9 cellular contexts compared by ENCODE assay signal in the genomic region with DNA sequence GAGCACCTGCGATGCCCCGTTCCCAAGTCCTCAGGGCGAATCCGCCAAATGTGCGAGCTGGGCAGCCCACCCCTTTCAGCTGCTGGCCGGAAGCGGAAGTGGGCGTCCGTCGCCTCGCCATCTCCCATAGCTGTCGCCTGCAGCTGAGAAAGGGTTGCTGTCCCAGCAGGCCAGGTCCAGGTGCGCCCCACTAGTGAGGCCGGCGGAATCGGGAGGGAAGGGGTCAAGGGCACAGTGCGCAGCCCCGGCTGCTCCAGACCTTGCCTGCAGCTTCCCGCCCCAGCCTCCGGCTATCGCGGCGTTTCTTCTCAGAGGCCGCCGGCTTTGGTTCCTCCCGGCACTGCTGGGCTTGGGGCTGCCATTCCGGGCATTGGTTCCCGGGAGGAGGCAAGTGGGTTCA. TPM values are rescaled to one million over a fixed set of nuclear protein-coding genes. Genes with fewer than 3 reads are reported as not detected.
DNase-seq lines count a peak whose midpoint lies in the region; ATAC-seq, FAIRE-seq and TF ChIP-seq lines count a peak whose summit lies in the region.
"Had no signal": no experiment of that assay in that cellular context is flagged by ENCODE, and none has a peak within 500 bp of the region (broad histone marks: within the 10 kb centered on the region; RNA-seq: fewer than 3 reads in every experiment).

A gene (plus strand): TSS at position 109 of the 400 bp plus-strand sequence. CDS start 15,299 bp downstream, outside the sequence.

- no peaks in the 10 kb centered on the region for H3K27me3 ChIP-seq in AG04450 (ENCODE audit: control insufficient read depth, insufficient read depth, low read length)
- H3K27me3 ChIP-seq in MG63 = no peaks in the 10 kb centered on the region
- H3K27me3 ChIP-seq in GM12878 (replicated peaks in 1 of 2; ENCODE audit: control insufficient read depth in 2 of 2, insufficient read depth in 2 of 2, low read length in 1 of 2) = no peaks in the 10 kb centered on the region

- TF ChIP-seq RAD21 in GM12878 (IDR thresholded peaks at IDR 0.05; ENCODE audit: insufficient read depth, low read depth, low read length) = no peak

- SMC1A ChIA-PET in GM12878 (lab: Charles Lee; ENCODE audit: uncharacterized antibody, unreplicated experiment) = no interaction called here

- no peak within 1 kb of the TSS for H2AFZ ChIP-seq in GM12878 (ENCODE audit: control insufficient read depth, low read depth, low read length)

- no peaks in the 10 kb centered on the region for H4K20me1 ChIP-seq in GM12878 (ENCODE audit: control insufficient read depth, insufficient read depth)

- H3K9ac ChIP-seq in GM12878 (ENCODE audit: control insufficient read depth, insufficient read depth, low read length) = no peak within 1 kb of the TSS

- no peaks in the 10 kb centered on the region for H3K4me1 Mint-ChIP-seq in mesothelial cell of epicardium
- no peaks in the 10 kb centered on the region for H3K4me1 Mint-ChIP-seq in nephron progenitor cell

- WGBS in GM12878 (ENCODE audit: insufficient coverage, insufficient replicate concordance, low lambda C conversion rate, missing lambda C conversion rate) = 55% methylated on average over 28 of the region's 28 CpGs

- H3K4me2 ChIP-seq in GM12878 (ENCODE audit: control insufficient read depth, insufficient read depth) = no peak within 1 kb of the TSS

- H3K9me3 Mint-ChIP-seq in mesothelial cell of epicardium = peaks cover 66% of the 10 kb centered on the region
- H3K9me3 Mint-ChIP-seq in nephron progenitor cell = peaks cover 98% of the 10 kb centered on the region

- H3K36me3 ChIP-seq in MG63 (no peaks in the 10 kb centered on the region), GM12878 (ENCODE audit: control insufficient read depth in 2 of 2, insufficient read depth in 2 of 2, low read length in 1 of 2) (no peaks in the 10 kb centered on the region)

- DNase-seq in AG04450 (ENCODE audit: low read depth, low spot score) (no peak), MG63 (peak; percentile 20), GM12878 (ENCODE audit: low read depth, low spot score) (no peak), mesothelial cell of epicardium (ENCODE audit: low spot score in 2 of 2, unreplicated experiment in 2 of 2) (no peak), 8988T (no peak), G401 (ENCODE audit: low spot score) (no peak), NCI-H187 (lab: John Stamatoyannopoulos, UW) (no peak), nephron progenitor cell (no peak)
- DNase-seq: DMS79 treated with DMSO at 0.1 percent for 48 hours had no signal

- ATAC-seq in GM12878 = no peak

- intact Hi-C loops in GM12878 (cut with micrococcal nuclease; ENCODE audit: unreplicated experiment) = no loop called here

- no peak for TF ChIP-seq POLR2A in GM12878 (IDR thresholded peaks at IDR 0.05; ENCODE audit: low read depth, low read length)

- POLR2A ChIA-PET in AG04450 (lab: Yijun Ruan, JAX) = no interaction called here
- POLR2A ChIA-PET in GM12878 (lab: Charles Lee) = no interaction called here

- no peaks in the 10 kb centered on the region for H3K4me1 ChIP-seq in GM12878 (ENCODE audit: control insufficient read depth, insufficient read depth, low read length)

- in situ Hi-C loops in GM12878 (cut with MboI) = no loop called here
- in situ Hi-C loops in G401 (cut with HindIII; ENCODE audit: low sequenced_read_pairs) = no loop called here

- no peak for TF ChIP-seq CTCF in AG04450 (IDR thresholded peaks at IDR 0.05; ENCODE audit: low read depth, low read length)
- no peak for TF ChIP-seq CTCF in GM12878 (IDR thresholded peaks at IDR 0.05 in 2 of 3, conservative IDR thresholded peaks at IDR 0.05 in 1 of 3; ENCODE audit: control insufficient read depth in 2 of 3, extremely low read depth in 1 of 3, insufficient read depth in 1 of 3, low read depth in 3 of 3, low read length in 3 of 3)
- no peak for TF ChIP-seq CTCF in mesothelial cell of epicardium (IDR thresholded peaks at IDR 0.05; ENCODE audit: unreplicated experiment)
- TF ChIP-seq CTCF in nephron progenitor cell (IDR thresholded peaks at IDR 0.05) = no peak

- CTCF ChIA-PET in AG04450 (lab: Charles Lee) (interaction anchor here (0.5 kb wide), 1 partner anchor 223 kb away, joined by 5 read pairs; no protein-coding TSS in a partner anchor), GM12878 (lab: Yijun Ruan, JAX) (no interaction called here)

- H3K4me3 ChIP-seq in AG04450 (ENCODE audit: low read depth, low read length) (peak within 1 kb of the TSS; percentile 62), MG63 (peak within 1 kb of the TSS; percentile 35), GM12878 (no peak within 1 kb of the TSS)

- H3K4me3 Mint-ChIP-seq in mesothelial cell of epicardium (no peak within 1 kb of the TSS), nephron progenitor cell (no peak within 1 kb of the TSS)

- peaks cover 46% of the 10 kb centered on the region for H3K9me3 ChIP-seq in AG04450 (ENCODE audit: control insufficient read depth, insufficient read depth, low read length)
- H3K9me3 ChIP-seq in MG63 = peaks cover 24% of the 10 kb centered on the region
- H3K9me3 ChIP-seq in GM12878 (replicated peaks; ENCODE audit: control insufficient read depth, insufficient read depth, low read length) = peaks cover 2% of the 10 kb centered on the region; the same call in 1 of the 3 replicates

- H3K27me3 Mint-ChIP-seq in mesothelial cell of epicardium (ENCODE audit: low read depth) = no peaks in the 10 kb centered on the region
- peaks cover 9% of the 10 kb centered on the region for H3K27me3 Mint-ChIP-seq in nephron progenitor cell (ENCODE audit: low read depth, poor library complexity)

- no peak for TF ChIP-seq EP300 in GM12878 (IDR thresholded peaks at IDR 0.05; ENCODE audit: borderline replicate concordance in 1 of 2, control insufficient read depth in 1 of 2, low read depth in 2 of 2, low read length in 2 of 2)

- RAD21 ChIA-PET in GM12878 (lab: Charles Lee; ENCODE audit: unreplicated experiment) = no interaction called here

- peaks cover 73% of the 10 kb centered on the region for H3K36me3 Mint-ChIP-seq in mesothelial cell of epicardium
- peaks cover 97% of the 10 kb centered on the region for H3K36me3 Mint-ChIP-seq in nephron progenitor cell (ENCODE audit: low read depth)

- H3K27ac ChIP-seq in AG04450 (ENCODE audit: low read depth, low read length) (no peak within 1 kb of the TSS), GM12878 (ENCODE audit: control insufficient read depth, insufficient read depth) (no peak within 1 kb of the TSS)

- BruUV-seq in GM12878 (replicated peaks; lab: Mats Ljungman, UMichigan) = no TSS peak

- no peak for FAIRE-seq in GM12878 (lab: Jason Lieb, UNC)

- H3K27ac Mint-ChIP-seq in mesothelial cell of epicardium (no peak within 1 kb of the TSS), nephron progenitor cell (no peak within 1 kb of the TSS)

- H3K79me2 ChIP-seq in GM12878 (ENCODE audit: control insufficient read depth, insufficient read depth, low read length) = no peaks in the 10 kb centered on the region

TF ChIP-seq in GM12878, 131 proteins besides CTCF, POLR2A, EP300 and RAD21 (continues in another document):
- no peak for TF ChIP-seq ATF7 (IDR thresholded peaks at IDR 0.05; ENCODE audit: low read depth)
- TF ChIP-seq GATAD2B (conservative IDR thresholded peaks at IDR 0.05; ENCODE audit: low read depth) = 0 out of 2 replicates have a peak, but pooled peaks have one; percentile 22
- no peak for TF ChIP-seq HCFC1 (IDR thresholded peaks at IDR 0.05; ENCODE audit: low read length)
- no peak for TF ChIP-seq BCL11A (IDR thresholded peaks at IDR 0.05; ENCODE audit: low read depth, low read length)
- no peak for TF ChIP-seq NFYA (IDR thresholded peaks at IDR 0.05; ENCODE audit: borderline replicate concordance, low read depth, low read length)
- TF ChIP-seq MTA2 (IDR thresholded peaks at IDR 0.05; ENCODE audit: low read depth) = no peak
- TF ChIP-seq ESRRA (IDR thresholded peaks at IDR 0.05; ENCODE audit: low read length) = no peak
- TF ChIP-seq KAT2A (conservative IDR thresholded peaks at IDR 0.05; ENCODE audit: control insufficient read depth, low read depth, low read length) = no peak
- TF ChIP-seq RCOR1 (conservative IDR thresholded peaks at IDR 0.05; ENCODE audit: low read depth, low read length) = no peak
- no peak for TF ChIP-seq PAX8 (IDR thresholded peaks at IDR 0.05)
- no peak for TF ChIP-seq POLR2AphosphoS2 (IDR thresholded peaks at IDR 0.05; ENCODE audit: low read depth, low read length)

RNA-seq across cellular contexts. Expression of the gene that starts here (rescaled TPM):
- polyA plus RNA-seq in AG04450 (2011; rRNA removed) = 2.3 and 3.3 TPM in 2 replicates
- polyA minus RNA-seq in AG04450 (2011; rRNA and poly(A)+ RNA removed) = 1.1 and 1.2 TPM in 2 replicates
- total RNA-seq in MG63 (2014; rRNA removed; shearing (Covaris generic); ENCODE audit: low replicate concordance) = 2.2 and 4.4 TPM in 2 replicates
- total RNA-seq in GM12878 (2013; cell fraction: nucleolus; rRNA removed) = 3.2 and 3.4 TPM in 2 replicates
- total RNA-seq in GM12878 (2014; rRNA removed) = 0.17 and 0.33 TPM in 2 replicates
- 0.37 TPM in 1 of 2 replicates, not detected in the other for total RNA-seq in GM12878 (2014; rRNA removed; fragmentation: Illumina TruSeq; extraction: Trizol)
- 0.21 and 0.23 TPM in 2 replicates for total RNA-seq in GM12878 (2021)
- 0.60 TPM for polyA plus RNA-seq in GM12878 (2011; ENCODE audit: low read depth)
- 0.98 and 1.1 TPM in 2 replicates for polyA plus RNA-seq in GM12878 (2011; rRNA removed)
- polyA plus RNA-seq in GM12878 (2011; cell fraction: cytosol; rRNA removed) = 0.17 and 0.43 TPM in 2 replicates
- 1.2 and 1.9 TPM in 2 replicates for polyA plus RNA-seq in GM12878 (2011; cell fraction: nucleus; rRNA removed)
- 0.54 and 1.4 TPM in 2 replicates for polyA plus RNA-seq in GM12878 (2012)
- 0.33 and 0.51 TPM in 2 replicates for polyA plus RNA-seq in GM12878 (2014; fragmentation: Illumina TruSeq; extraction: Trizol)
- polyA plus RNA-seq in GM12878 (2014; fragmentation: Nextera tagmentation; extraction: Ambion mirVana) = under 1 TPM; 0.05 to 0.24 TPM
- 0.31 and 1.2 TPM in 2 replicates for polyA plus RNA-seq in GM12878 (2014; rRNA removed)
- polyA plus RNA-seq in GM12878 (2016; fragmentation: Nextera tagmentation; extraction: Ambion mirVana) = under 1 TPM; 0.54 to 0.69 TPM
- 0.41 and 0.66 TPM in 2 replicates for polyA minus RNA-seq in GM12878 (2011; rRNA and poly(A)+ RNA removed)
- polyA minus RNA-seq in GM12878 (2011; cell fraction: cytosol; rRNA and poly(A)+ RNA removed) = not detected in 2 replicates
- polyA minus RNA-seq in GM12878 (2011; cell fraction: nucleus; rRNA and poly(A)+ RNA removed) = 0.48 and 0.73 TPM in 2 replicates
- 8.7 to 12.6 TPM (median 10.6 TPM) in 3 replicates for total RNA-seq in mesothelial cell of epicardium
- 2.2 and 2.7 TPM in 2 replicates for total RNA-seq in G401 (2014; rRNA removed; shearing (Covaris generic))
